In genomic region chr1:14149431-14149830, GRCh38 we compare ENCODE assay signal across 20 cellular contexts.
A peak's percentile ranks its signal among the peaks of the same experiment; 100 is the strongest.
DNase-seq lines count a peak whose midpoint lies in the region; ATAC-seq and TF ChIP-seq lines count a peak whose summit lies in the region.
"Had no signal": no experiment of that assay in that cellular context is flagged by ENCODE, and none has a peak within 500 bp of the region (broad histone marks: within the 10 kb centered on the region; RNA-seq: fewer than 3 reads in every experiment).

No MANE protein-coding gene starts in this region.

- H3K36me3 ChIP-seq in mammary epithelial cell (ENCODE audit: insufficient read depth, low read length) = no peaks in the 10 kb centered on the region
- H3K36me3 ChIP-seq: SJSA1, thoracic aorta had no signal

- H3K27ac ChIP-seq in mammary epithelial cell (ENCODE audit: insufficient read depth, low read depth, low read length) = no peak overlapping the region
- H3K27ac ChIP-seq: coronary artery, SJSA1, thoracic aorta had no signal

- dilution Hi-C loops in mammary epithelial cell (cut with HindIII; ENCODE audit: low sequenced_read_pairs) = no loop called here

- H3K4me1 ChIP-seq in mammary epithelial cell (ENCODE audit: insufficient read depth, low read length) = no peaks in the 10 kb centered on the region
- H3K4me1 ChIP-seq: SJSA1 had no signal

- H3K9me3 Mint-ChIP-seq in neural crest cell = no peaks in the 10 kb centered on the region

- no peak for ATAC-seq in GM18520 (IDR thresholded peaks at IDR 0.05; ENCODE audit: unreplicated experiment)

- CTCF ChIA-PET in mammary epithelial cell (lab: Charles Lee; ENCODE audit: low non-redundant PET) = interaction anchor here (0.5 kb wide), 1 partner anchor 288 kb away, joined by 3 read pairs; no protein-coding TSS in a partner anchor

- H3K27ac Mint-ChIP-seq in neural crest cell (ENCODE audit: unreplicated experiment) = no peak overlapping the region
- H3K27ac Mint-ChIP-seq: CD14-positive monocyte, HFFc6, IgD-negative memory B cell had no signal

- no TSS peak for BruUV-seq in mammary epithelial cell (replicated peaks; lab: Mats Ljungman, UMichigan)

- intact Hi-C loops in mammary epithelial cell (cut with micrococcal nuclease) = loop anchor here (1.0 kb wide), 1 partner anchor 35 kb away; no protein-coding TSS in a partner anchor

- H3K4me3 ChIP-seq in mammary epithelial cell (replicated peaks in 1 of 3; ENCODE audit: insufficient read depth in 1 of 3, low read depth in 2 of 3, low read length in 3 of 3) = no peak overlapping the region
- H3K4me3 ChIP-seq: coronary artery, SJSA1, thoracic aorta had no signal

- H3K4me3 Mint-ChIP-seq in neural crest cell = no peak overlapping the region
- H3K4me3 Mint-ChIP-seq: CD14-positive monocyte, HFFc6 had no signal

- no peak overlapping the region for H2AFZ ChIP-seq in mammary epithelial cell (ENCODE audit: low read depth, low read length)

- TF ChIP-seq CTCF in LNCAP (IDR thresholded peaks at IDR 0.05) = peak; percentile 44; the same call in 1 of the 2 replicates
- peak; percentile 23 to 27 for TF ChIP-seq CTCF in mammary epithelial cell (conservative IDR thresholded peaks at IDR 0.05 in 1 of 2, IDR thresholded peaks at IDR 0.05 in 1 of 2; ENCODE audit: extremely low read depth in 1 of 2, insufficient read depth in 1 of 2, low read depth in 1 of 2, low read length in 2 of 2)
- peak; percentile 38 for TF ChIP-seq CTCF in neural crest cell (conservative IDR thresholded peaks at IDR 0.05)

- H3K4me1 Mint-ChIP-seq in neural crest cell = no peaks in the 10 kb centered on the region
- H3K4me1 Mint-ChIP-seq: CD14-positive monocyte had no signal

- in situ Hi-C loops in mammary epithelial cell (cut with MboI; ENCODE audit: low sequenced_read_pairs in 2 of 2) = no loop called here

- H3K79me2 ChIP-seq in mammary epithelial cell (ENCODE audit: insufficient read depth, low read length) = no peaks in the 10 kb centered on the region

- H3K27me3 Mint-ChIP-seq in neural crest cell (ENCODE audit: low read depth) = no peaks in the 10 kb centered on the region

- H3K9ac ChIP-seq in mammary epithelial cell (ENCODE audit: insufficient read depth, low read length) = no peak overlapping the region

- WGBS in mammary epithelial cell (ENCODE audit: low coverage, missing lambda C conversion rate) = 78% methylated on average over 7 of the region's 7 CpGs

- no peaks in the 10 kb centered on the region for H4K20me1 ChIP-seq in mammary epithelial cell (ENCODE audit: insufficient read depth, low read length)

- H3K9me3 ChIP-seq in mammary epithelial cell (replicated peaks; ENCODE audit: insufficient read depth, low read length) = no peaks in the 10 kb centered on the region
- H3K9me3 ChIP-seq: SJSA1, thoracic aorta had no signal

- H3K27me3 ChIP-seq in mammary epithelial cell (ENCODE audit: insufficient read depth, low read length) = no peaks in the 10 kb centered on the region
- H3K27me3 ChIP-seq: SJSA1 had no signal

- DNase-seq in Daoy (ENCODE audit: low read depth) (peak; percentile 63), mammary epithelial cell (no peak), neural crest cell (ENCODE audit: low read depth, low spot score) (no peak), GOT3 (lab: John Stamatoyannopoulos, UW) (no peak), NCI-H748 treated with DMSO at 0.1 percent for 48 hours (lab: John Stamatoyannopoulos, UW) (no peak)
- DNase-seq in activated CD4-positive, CD25-positive, alpha-beta regulatory T cell treated with anti-CD3 and anti-CD28 coated beads, Interleukin-2, amount 50 U/mL, for 72 hours = no peak
- DNase-seq: activated effector memory CD4-positive, alpha-beta T cell treated with Interleukin-2 at 50 U/mL for 16 hours; erythroblast; head of caudate nucleus; HFFc6; NCI-H1436 treated with DMSO at 0.1 percent for 48 hours; NCI-H2227 treated with DMSO at 0.1 percent for 48 hours; stimulated activated CD4-positive, alpha-beta T cell treated with anti-CD3 and anti-CD28 coated beads, Interleukin-4, amount 100 ng/mL, for 24 hours had no signal

- no peak overlapping the region for H3K4me2 ChIP-seq in mammary epithelial cell (ENCODE audit: insufficient read depth, low read depth, low read length)

- H3K36me3 Mint-ChIP-seq in neural crest cell (ENCODE audit: low read depth) = peaks cover 2% of the 10 kb centered on the region
- H3K36me3 Mint-ChIP-seq: CD14-positive monocyte had no signal
